Comparison of ENCODE assay signal across 11 cellular contexts in the genomic region with DNA sequence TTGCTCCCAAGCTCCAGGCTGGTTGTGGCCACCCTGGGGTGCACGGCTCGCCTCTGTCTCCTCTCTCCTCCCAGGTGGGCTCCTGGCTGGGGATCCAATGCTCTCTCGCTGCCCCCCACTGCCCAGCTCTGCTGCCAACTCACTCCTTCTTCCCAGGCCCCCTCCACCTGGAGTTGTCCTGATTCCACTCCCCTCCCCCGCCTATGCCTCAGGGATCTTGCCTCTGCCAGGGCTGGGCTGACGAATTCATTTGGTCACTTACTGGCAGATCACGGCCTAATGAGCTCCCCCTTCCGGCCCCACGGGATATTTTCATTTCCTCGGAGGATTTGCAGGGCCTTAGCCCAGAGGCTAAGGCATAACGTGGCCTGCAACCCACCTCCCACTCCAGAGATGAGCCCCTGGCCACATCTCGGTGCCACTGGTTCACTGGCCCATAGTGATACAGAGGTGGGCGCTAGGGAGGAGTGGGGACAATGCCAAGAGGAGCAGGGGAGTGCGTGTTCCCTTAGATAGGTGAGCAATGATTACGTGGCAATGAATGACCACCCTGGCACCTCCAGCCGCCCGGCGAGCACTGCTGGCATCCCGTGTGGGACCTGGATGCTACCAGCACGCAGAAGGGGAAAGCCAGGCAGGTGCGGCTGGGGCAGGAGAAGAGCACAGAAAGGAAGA.
DNase-seq lines count a peak whose midpoint lies in the region; ATAC-seq and TF ChIP-seq lines count a peak whose summit lies in the region.
"Had no signal": no experiment of that assay in that cellular context is flagged by ENCODE, and none has a peak within 500 bp of the region (broad histone marks: within the 10 kb centered on the region; RNA-seq: fewer than 3 reads in every experiment).

No MANE protein-coding gene starts in this region.

- H3K27me3 Mint-ChIP-seq in activated CD4-positive, alpha-beta memory T cell treated with anti-CD3 and anti-CD28 coated beads, Interleukin-2, amount 10 ng/mL, durations not matched to agents 7 days and 5 days, result no peaks in the 10 kb centered on the region
- no peaks in the 10 kb centered on the region for H3K27me3 Mint-ChIP-seq in activated CD4-positive, alpha-beta memory T cell treated with anti-CD3 and anti-CD28 coated beads for 36 hours

- no peaks in the 10 kb centered on the region for H3K36me3 ChIP-seq in upper lobe of left lung
- H3K36me3 ChIP-seq: BLaER1 treated with 17β-estradiol and CSF1 and Interleukin-3, amounts not matched to agents 10 nM and 100 nM; heart right ventricle had no signal

- 67 to 74% methylated on average over 19 to 20 of the region's 20 CpGs for WGBS in upper lobe of left lung, 2 donors

- H3K36me3 Mint-ChIP-seq in activated CD4-positive, alpha-beta memory T cell treated with anti-CD3 and anti-CD28 coated beads, Interleukin-2, amount 10 ng/mL, durations not matched to agents 7 days and 5 days (ENCODE audit: low read depth), result no peaks in the 10 kb centered on the region
- no peaks in the 10 kb centered on the region for H3K36me3 Mint-ChIP-seq in activated CD4-positive, alpha-beta memory T cell treated with anti-CD3 and anti-CD28 coated beads for 36 hours
- H3K36me3 Mint-ChIP-seq: activated naive CD8-positive, alpha-beta T cell treated with anti-CD3 and anti-CD28 coated beads for 36 hours had no signal

- intact Hi-C loops in activated CD4-positive, alpha-beta memory T cell treated with anti-CD3 and anti-CD28 coated beads for 36 hours (cut with micrococcal nuclease), result no loop called here

- H3K27me3 ChIP-seq in upper lobe of left lung, result no peaks in the 10 kb centered on the region
- H3K27me3 ChIP-seq: BLaER1 treated with 17β-estradiol and CSF1 and Interleukin-3, amounts not matched to agents 10 nM and 100 nM had no signal

- peaks cover 14% of the 10 kb centered on the region for H3K9me3 Mint-ChIP-seq in activated CD4-positive, alpha-beta memory T cell treated with anti-CD3 and anti-CD28 coated beads, Interleukin-2, amount 10 ng/mL, durations not matched to agents 7 days and 5 days
- H3K9me3 Mint-ChIP-seq in activated CD4-positive, alpha-beta memory T cell treated with anti-CD3 and anti-CD28 coated beads for 36 hours, result no peaks in the 10 kb centered on the region
- H3K9me3 Mint-ChIP-seq: activated naive CD8-positive, alpha-beta T cell treated with anti-CD3 and anti-CD28 coated beads for 36 hours had no signal

- peak; percentile 25 to 30 for ATAC-seq in upper lobe of left lung (ENCODE audit: low FRiP score in 2 of 2)
- no peak for ATAC-seq in GM18502 (IDR thresholded peaks at IDR 0.05; ENCODE audit: poor library complexity, unreplicated experiment)

- H3K4me1 Mint-ChIP-seq in activated CD4-positive, alpha-beta memory T cell treated with anti-CD3 and anti-CD28 coated beads, Interleukin-2, amount 10 ng/mL, durations not matched to agents 7 days and 5 days, result no peaks in the 10 kb centered on the region
- no peaks in the 10 kb centered on the region for H3K4me1 Mint-ChIP-seq in activated CD4-positive, alpha-beta memory T cell treated with anti-CD3 and anti-CD28 coated beads for 36 hours (ENCODE audit: low read depth)
- H3K4me1 Mint-ChIP-seq: activated naive CD8-positive, alpha-beta T cell treated with anti-CD3 and anti-CD28 coated beads for 36 hours had no signal

- no peaks in the 10 kb centered on the region for H3K9me3 ChIP-seq in upper lobe of left lung
- H3K9me3 ChIP-seq: heart right ventricle had no signal

- no peak for TF ChIP-seq POLR2A in upper lobe of left lung (IDR thresholded peaks at IDR 0.05)

- H3K4me3 Mint-ChIP-seq in activated CD4-positive, alpha-beta memory T cell treated with anti-CD3 and anti-CD28 coated beads, Interleukin-2, amount 10 ng/mL, durations not matched to agents 7 days and 5 days, result no peak overlapping the region
- H3K4me3 Mint-ChIP-seq in activated CD4-positive, alpha-beta memory T cell treated with anti-CD3 and anti-CD28 coated beads for 36 hours, result no peak overlapping the region
- H3K4me3 Mint-ChIP-seq: activated naive CD8-positive, alpha-beta T cell treated with anti-CD3 and anti-CD28 coated beads for 36 hours had no signal

- H3K4me1 ChIP-seq in upper lobe of left lung, result no peaks in the 10 kb centered on the region
- H3K4me1 ChIP-seq: heart right ventricle had no signal

- POLR2A ChIA-PET in activated CD4-positive, alpha-beta memory T cell treated with anti-CD3 and anti-CD28 coated beads, Interleukin-2, amount 10 ng/mL, durations not matched to agents 7 days and 5 days (lab: Charles Lee), result no interaction called here
- POLR2A ChIA-PET in activated CD4-positive, alpha-beta memory T cell treated with anti-CD3 and anti-CD28 coated beads for 36 hours (lab: Charles Lee), result no interaction called here

- no peak for TF ChIP-seq EP300 in upper lobe of left lung (IDR thresholded peaks at IDR 0.05)

- no peak overlapping the region for H3K27ac Mint-ChIP-seq in activated CD4-positive, alpha-beta memory T cell treated with anti-CD3 and anti-CD28 coated beads, Interleukin-2, amount 10 ng/mL, durations not matched to agents 7 days and 5 days
- H3K27ac Mint-ChIP-seq in activated CD4-positive, alpha-beta memory T cell treated with anti-CD3 and anti-CD28 coated beads for 36 hours, result no peak overlapping the region
- H3K27ac Mint-ChIP-seq: activated naive CD8-positive, alpha-beta T cell treated with anti-CD3 and anti-CD28 coated beads for 36 hours had no signal

- CTCF ChIA-PET in activated CD4-positive, alpha-beta memory T cell treated with anti-CD3 and anti-CD28 coated beads, Interleukin-2, amount 10 ng/mL, durations not matched to agents 7 days and 5 days (lab: Charles Lee), result no interaction called here
- CTCF ChIA-PET in activated CD4-positive, alpha-beta memory T cell treated with anti-CD3 and anti-CD28 coated beads for 36 hours (lab: Charles Lee), result no interaction called here

- no peak overlapping the region for H3K4me3 ChIP-seq in upper lobe of left lung
- H3K4me3 ChIP-seq: BLaER1 treated with 17β-estradiol and CSF1 and Interleukin-3, amounts not matched to agents 10 nM and 100 nM; heart right ventricle had no signal

- TF ChIP-seq CTCF in upper lobe of left lung (IDR thresholded peaks at IDR 0.05), result peak in 3 of 6 experiments; percentile 37 to 46 (median 45)

- H3K27ac ChIP-seq in upper lobe of left lung, result no peak overlapping the region
- H3K27ac ChIP-seq: BLaER1 treated with 17β-estradiol and CSF1 and Interleukin-3, amounts not matched to agents 10 nM and 100 nM; heart right ventricle had no signal

- DNase-seq in activated CD4-positive, alpha-beta memory T cell treated with anti-CD3 and anti-CD28 coated beads, Interleukin-2, amount 10 ng/mL, durations not matched to agents 7 days and 5 days, result peak; percentile 12
- no peak for DNase-seq in activated CD4-positive, alpha-beta memory T cell treated with anti-CD3 and anti-CD28 coated beads for 36 hours
- DNase-seq in OCI-M1 (lab: John Stamatoyannopoulos, UW) (peak; percentile 9), iPS-NIHi7 (ENCODE audit: extremely low spot score) (peak; percentile 63), upper lobe of left lung (peak; percentile 47 to 56), HPDE6-E6E7 (ENCODE audit: extremely low spot score) (no peak)
- no peak for DNase-seq in activated CD4-positive, alpha-beta T cell treated with anti-CD3 and anti-CD28 coated beads, Interleukin-2, amount 50 U/mL, for 4 hours
- DNase-seq: activated naive CD8-positive, alpha-beta T cell treated with anti-CD3 and anti-CD28 coated beads for 36 hours; heart right ventricle had no signal

Comparison
In these comparisons a context has a peak if more than half of its experiments do, and no peak if none do; other contexts are left out.
1. DNase-seq: peak in activated CD4-positive, alpha-beta memory T cell treated with anti-CD3 and anti-CD28 coated beads, Interleukin-2, amount 10 ng/mL, durations not matched to agents 7 days and 5 days (single experiment), OCI-M1 (single experiment), iPS-NIHi7 (single experiment) and upper lobe of left lung (2 of 2); none in activated CD4-positive, alpha-beta memory T cell treated with anti-CD3 and anti-CD28 coated beads for 36 hours (single experiment), activated CD4-positive, alpha-beta T cell treated with anti-CD3 and anti-CD28 coated beads, Interleukin-2, amount 50 U/mL, for 4 hours (0 of 2) and HPDE6-E6E7 (single experiment).